ENCODE assay signal across 8 cellular contexts in the genomic region with DNA sequence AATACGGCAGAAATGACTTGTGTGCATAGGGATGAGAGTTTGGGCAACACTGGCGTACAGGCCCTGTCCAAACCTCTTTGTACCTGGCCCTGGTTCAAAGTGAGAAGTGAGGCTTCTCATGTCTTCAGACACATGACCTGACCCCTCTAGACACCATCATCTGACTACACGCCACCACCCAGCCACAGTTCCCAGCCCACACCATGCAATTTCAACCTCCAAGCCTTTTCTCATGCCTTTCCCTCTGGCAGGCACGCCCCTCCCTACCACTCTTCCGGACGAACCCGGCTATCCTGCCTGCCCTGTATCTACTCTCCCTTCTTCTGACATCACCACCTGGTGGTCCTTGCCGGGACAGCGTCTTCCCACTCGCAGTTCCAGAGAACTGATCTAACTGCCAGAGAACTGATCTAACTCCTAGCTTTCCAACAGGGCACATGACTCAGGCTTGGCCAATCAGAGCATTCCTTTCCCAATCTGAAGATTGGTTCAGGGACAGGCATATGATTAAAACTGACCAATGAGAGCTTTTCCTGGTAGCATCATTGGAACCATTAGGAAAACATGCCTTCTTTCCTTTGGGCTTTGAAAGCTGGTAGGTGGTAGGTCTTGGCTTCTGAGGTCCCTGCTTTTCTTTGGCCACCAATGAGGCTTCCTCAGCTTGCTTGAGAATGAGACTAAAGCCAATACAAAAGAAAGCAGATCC. TPM values are rescaled to one million over a fixed set of nuclear protein-coding genes. Genes with fewer than 3 reads are reported as not detected.
DNase-seq lines count a peak whose midpoint lies in the region; ATAC-seq, FAIRE-seq and TF ChIP-seq lines count a peak whose summit lies in the region.

No MANE protein-coding gene starts in this region.

- POLR2A ChIA-PET in SK-N-SH (lab: Yijun Ruan, JAX): no interaction called here

- 39% methylated on average over 10 of the region's 10 CpGs for WGBS in SK-N-SH (ENCODE audit: low lambda C conversion rate)

- H3K36me3 ChIP-seq in KMS-11 (ENCODE audit: insufficient read depth) (no peaks in the 10 kb centered on the region), SK-N-SH (replicated peaks in 1 of 2; ENCODE audit: control insufficient read depth in 1 of 2, insufficient read depth in 2 of 2, low read length in 1 of 2) (no peaks in the 10 kb centered on the region), brain microvascular endothelial cell (replicated peaks) (no peaks in the 10 kb centered on the region)

- no peak overlapping the region for H3K4me3 ChIP-seq in KMS-11 (IDR thresholded peaks at IDR 0.05; ENCODE audit: insufficient read depth, low read depth, low read length)
- no peak overlapping the region for H3K4me3 ChIP-seq in SK-N-SH (ENCODE audit: low read depth in 2 of 2, low read length in 1 of 2)
- H3K4me3 ChIP-seq in brain microvascular endothelial cell (ENCODE audit: low read depth, low read length): peak overlapping the region; percentile 7

- TF ChIP-seq CTCF in KMS-11 (conservative IDR thresholded peaks at IDR 0.05; ENCODE audit: low read depth, low read length) (peak; percentile 62), SK-N-SH (IDR thresholded peaks at IDR 0.05) (peak; percentile 63), brain microvascular endothelial cell (IDR thresholded peaks at IDR 0.05; ENCODE audit: low read depth, low read length, missing control alignments) (peak; percentile 84)

- CTCF ChIA-PET in SK-N-SH (lab: Yijun Ruan, JAX): interaction anchor here (0.7 to 2.8 kb wide), 17 partner anchors 9 to 265 kb away, joined by 3 to 15 read pairs (median 3); no protein-coding TSS in a partner anchor

- H3K27ac ChIP-seq in KMS-11 (peak overlapping the region; percentile 26; the same call in 1 of the 2 replicates), SK-N-SH (ENCODE audit: low read depth in 2 of 2, low read length in 1 of 2) (no peak overlapping the region), brain microvascular endothelial cell (no peak overlapping the region)

- H3K27me3 ChIP-seq in KMS-11 (ENCODE audit: insufficient read depth, low read depth) (no peaks in the 10 kb centered on the region), SK-N-SH (ENCODE audit: insufficient read depth) (no peaks in the 10 kb centered on the region; the same call in 1 of the 2 replicates), brain microvascular endothelial cell (replicated peaks) (no peaks in the 10 kb centered on the region)

- no peaks in the 10 kb centered on the region for H3K9me3 ChIP-seq in SK-N-SH

- no peaks in the 10 kb centered on the region for H4K20me1 ChIP-seq in KMS-11 (ENCODE audit: insufficient read depth)
- no peaks in the 10 kb centered on the region for H4K20me1 ChIP-seq in SK-N-SH (ENCODE audit: insufficient read depth)

- peak; percentile 49 for TF ChIP-seq RAD21 in SK-N-SH (IDR thresholded peaks at IDR 0.05; ENCODE audit: low read length)

- peaks cover 56% of the 10 kb centered on the region for H3K4me1 ChIP-seq in KMS-11 (ENCODE audit: low read depth, poor library complexity, severe bottlenecking)
- H3K4me1 ChIP-seq in SK-N-SH (ENCODE audit: control insufficient read depth in 1 of 2, insufficient read depth in 2 of 2, low read depth in 1 of 2, low read length in 1 of 2): no peaks in the 10 kb centered on the region

- H3K9ac ChIP-seq in KMS-11: no peak overlapping the region
- no peak overlapping the region for H3K9ac ChIP-seq in SK-N-SH

- H3F3A ChIP-seq in SK-N-SH (replicated peaks; ENCODE audit: insufficient read depth): no peaks in the 10 kb centered on the region

- no peaks in the 10 kb centered on the region for H3K9me2 ChIP-seq in SK-N-SH

- H2AFZ ChIP-seq in KMS-11 (ENCODE audit: low read depth) (peak overlapping the region; percentile 15; the same call in 1 of the 2 replicates), SK-N-SH (ENCODE audit: low read depth) (peak overlapping the region; percentile 65)

- peak; percentile 80 for FAIRE-seq in G401.6 (lab: Jason Lieb, UNC)

- peak; percentile 76 for DNase-seq in SK-N-SH
- peak; percentile 91 for DNase-seq in brain microvascular endothelial cell
- peak; percentile 91 for DNase-seq in iris pigment epithelial cell (ENCODE audit: low read depth)
- DNase-seq in stimulated activated CD4-positive, alpha-beta T cell treated with anti-CD3 and anti-CD28 coated beads, Interleukin-15, amount 100 ng/mL, for 24 hours: peak; percentile 79

- in situ Hi-C loops in brain microvascular endothelial cell (cut with HindIII; ENCODE audit: low pct_ligation_motif_present, low sequenced_read_pairs): no loop called here

- no peak for TF ChIP-seq EP300 in SK-N-SH (IDR thresholded peaks at IDR 0.05; ENCODE audit: borderline replicate concordance in 1 of 2, low read depth in 1 of 2, low read length in 1 of 2)

- H3K79me2 ChIP-seq in KMS-11 (ENCODE audit: insufficient read depth, low read depth) (no peaks in the 10 kb centered on the region), SK-N-SH (ENCODE audit: insufficient read depth) (no peaks in the 10 kb centered on the region)

- H3K4me2 ChIP-seq in KMS-11 (peak overlapping the region; percentile 61), SK-N-SH (no peak overlapping the region)

- ATAC-seq in GM21528 (IDR thresholded peaks at IDR 0.05; ENCODE audit: low FRiP score, unreplicated experiment) (peak; percentile 45), HG02970 (IDR thresholded peaks at IDR 0.05; ENCODE audit: low FRiP score, unreplicated experiment) (no peak)

TF ChIP-seq in SK-N-SH, 30 proteins besides CTCF, POLR2A, EP300 and RAD21 (continues in another document):
- TF ChIP-seq RFX5 (IDR thresholded peaks at IDR 0.05; ENCODE audit: low read length): no peak
- TF ChIP-seq, protein P1, sequence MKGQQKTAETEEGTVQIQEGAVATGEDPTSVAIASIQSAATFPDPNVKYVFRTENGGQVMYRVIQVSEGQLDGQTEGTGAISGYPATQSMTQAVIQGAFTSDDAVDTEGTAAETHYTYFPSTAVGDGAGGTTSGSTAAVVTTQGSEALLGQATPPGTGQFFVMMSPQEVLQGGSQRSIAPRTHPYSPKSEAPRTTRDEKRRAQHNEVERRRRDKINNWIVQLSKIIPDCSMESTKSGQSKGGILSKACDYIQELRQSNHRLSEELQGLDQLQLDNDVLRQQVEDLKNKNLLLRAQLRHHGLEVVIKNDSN (IDR thresholded peaks at IDR 0.05; ENCODE audit: borderline replicate concordance, low read depth): peak; percentile 89
- TF ChIP-seq NFIC (IDR thresholded peaks at IDR 0.05; ENCODE audit: borderline replicate concordance): no peak
- no peak for TF ChIP-seq FOSL2 (IDR thresholded peaks at IDR 0.05; ENCODE audit: borderline replicate concordance, low read depth)
- TF ChIP-seq FOXJ3 (CRISPR knock-in tag; IDR thresholded peaks at IDR 0.05): no peak
- TF ChIP-seq, protein P2, sequence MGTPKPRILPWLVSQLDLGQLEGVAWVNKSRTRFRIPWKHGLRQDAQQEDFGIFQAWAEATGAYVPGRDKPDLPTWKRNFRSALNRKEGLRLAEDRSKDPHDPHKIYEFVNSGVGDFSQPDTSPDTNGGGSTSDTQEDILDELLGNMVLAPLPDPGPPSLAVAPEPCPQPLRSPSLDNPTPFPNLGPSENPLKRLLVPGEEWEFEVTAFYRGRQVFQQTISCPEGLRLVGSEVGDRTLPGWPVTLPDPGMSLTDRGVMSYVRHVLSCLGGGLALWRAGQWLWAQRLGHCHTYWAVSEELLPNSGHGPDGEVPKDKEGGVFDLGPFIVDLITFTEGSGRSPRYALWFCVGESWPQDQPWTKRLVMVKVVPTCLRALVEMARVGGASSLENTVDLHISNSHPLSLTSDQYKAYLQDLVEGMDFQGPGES (IDR thresholded peaks at IDR 0.05; ENCODE audit: low read depth, low read length): no peak
- peak; percentile 23; the same call in 1 of the 2 replicates for TF ChIP-seq GABPA (IDR thresholded peaks at IDR 0.05; ENCODE audit: low read depth)
- TF ChIP-seq CHD2 (IDR thresholded peaks at IDR 0.05; ENCODE audit: low read length, partially characterized antibody): no peak
- no peak for TF ChIP-seq SIN3A (IDR thresholded peaks at IDR 0.05; ENCODE audit: borderline replicate concordance, low read depth, low read length)
- no peak for TF ChIP-seq MEF2A (IDR thresholded peaks at IDR 0.05; ENCODE audit: borderline replicate concordance, low read depth)
- TF ChIP-seq, protein P3, sequence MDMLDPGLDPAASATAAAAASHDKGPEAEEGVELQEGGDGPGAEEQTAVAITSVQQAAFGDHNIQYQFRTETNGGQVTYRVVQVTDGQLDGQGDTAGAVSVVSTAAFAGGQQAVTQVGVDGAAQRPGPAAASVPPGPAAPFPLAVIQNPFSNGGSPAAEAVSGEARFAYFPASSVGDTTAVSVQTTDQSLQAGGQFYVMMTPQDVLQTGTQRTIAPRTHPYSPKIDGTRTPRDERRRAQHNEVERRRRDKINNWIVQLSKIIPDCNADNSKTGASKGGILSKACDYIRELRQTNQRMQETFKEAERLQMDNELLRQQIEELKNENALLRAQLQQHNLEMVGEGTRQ (IDR thresholded peaks at IDR 0.05; ENCODE audit: borderline replicate concordance, low read depth, low read length): peak; percentile 54; the same call in 1 of the 2 replicates
- TF ChIP-seq, protein P4, sequence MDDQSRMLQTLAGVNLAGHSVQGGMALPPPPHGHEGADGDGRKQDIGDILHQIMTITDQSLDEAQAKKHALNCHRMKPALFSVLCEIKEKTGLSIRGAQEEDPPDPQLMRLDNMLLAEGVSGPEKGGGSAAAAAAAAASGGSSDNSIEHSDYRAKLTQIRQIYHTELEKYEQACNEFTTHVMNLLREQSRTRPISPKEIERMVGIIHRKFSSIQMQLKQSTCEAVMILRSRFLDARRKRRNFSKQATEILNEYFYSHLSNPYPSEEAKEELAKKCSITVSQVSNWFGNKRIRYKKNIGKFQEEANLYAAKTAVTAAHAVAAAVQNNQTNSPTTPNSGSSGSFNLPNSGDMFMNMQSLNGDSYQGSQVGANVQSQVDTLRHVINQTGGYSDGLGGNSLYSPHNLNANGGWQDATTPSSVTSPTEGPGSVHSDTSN (IDR thresholded peaks at IDR 0.05): no peak

RNA-seq across cellular contexts. Expression of a gene that starts 27.0 kb away (rescaled TPM):
- 0.13 TPM in 2 replicates for polyA plus RNA-seq in SK-N-SH (2012; rRNA removed)
- polyA plus RNA-seq in SK-N-SH (2012; cell fraction: cytosol; rRNA removed): 0.05 and 0.06 TPM in 2 replicates
- 0.02 and 0.12 TPM in 2 replicates for polyA plus RNA-seq in SK-N-SH (2012; cell fraction: nucleus; rRNA removed)
